In genomic region chr6:107315116-107315515, GRCh38 we compare ENCODE assay signal across 19 cellular contexts.
"Had no signal": no experiment of that assay in that cellular context is flagged by ENCODE, and none has a peak within 500 bp of the region (broad histone marks: within the 10 kb centered on the region; RNA-seq: fewer than 3 reads in every experiment).

No MANE protein-coding gene starts in this region.

- H3K4me3 ChIP-seq: MG63, SK-N-MC had no signal

- H3K36me3 ChIP-seq: MG63, WERI-Rb-1 had no signal

- DNase-seq: activated CD4-positive, alpha-beta memory T cell treated with anti-CD3 and anti-CD28 coated beads, Interleukin-2, amount 10 ng/mL, durations not matched to agents 7 days and 5 days; activated CD4-positive, alpha-beta T cell treated with anti-CD3 and anti-CD28 coated beads for 36 hours; activated CD4-positive, alpha-beta T cell treated with anti-CD3 and anti-CD28 coated beads, Interleukin-2, amount 50 U/mL, for 1 hour; activated gamma-delta T cell; activated naive CD4-positive, alpha-beta T cell treated with anti-CD3 and anti-CD28 coated beads for 36 hours; activated T-cell treated with anti-CD3 and anti-CD28 coated beads for 4 hours; activated T-cell treated with anti-CD3 and anti-CD28 coated beads, Interleukin-2, amount 50 U/mL, for 48 hours; cerebellar nuclear complex; MG63; MV-4-11; NCI-H1694 treated with DMSO at 0.1 percent for 48 hours; NCI-H510A treated with DMSO at 0.1 percent for 48 hours; SIG-M5; T-cell; T-helper 2 cell; T1000; WERI-Rb-1 had no signal

- H3K27me3 ChIP-seq: MG63 had no signal

- H3K9me3 ChIP-seq: MG63 had no signal

- ATAC-seq: activated CD4-positive, alpha-beta T cell treated with anti-CD3 and anti-CD28 coated beads for 36 hours; activated T-helper 17 cell treated with anti-CD3 and anti-CD28 coated beads, Interleukin-2, amount 50 U/mL, for 72 hours; T-cell had no signal

- H3K27ac ChIP-seq: SK-N-MC, WERI-Rb-1 had no signal
